Comparison of ENCODE assay signal across 18 cellular contexts in the genomic region with DNA sequence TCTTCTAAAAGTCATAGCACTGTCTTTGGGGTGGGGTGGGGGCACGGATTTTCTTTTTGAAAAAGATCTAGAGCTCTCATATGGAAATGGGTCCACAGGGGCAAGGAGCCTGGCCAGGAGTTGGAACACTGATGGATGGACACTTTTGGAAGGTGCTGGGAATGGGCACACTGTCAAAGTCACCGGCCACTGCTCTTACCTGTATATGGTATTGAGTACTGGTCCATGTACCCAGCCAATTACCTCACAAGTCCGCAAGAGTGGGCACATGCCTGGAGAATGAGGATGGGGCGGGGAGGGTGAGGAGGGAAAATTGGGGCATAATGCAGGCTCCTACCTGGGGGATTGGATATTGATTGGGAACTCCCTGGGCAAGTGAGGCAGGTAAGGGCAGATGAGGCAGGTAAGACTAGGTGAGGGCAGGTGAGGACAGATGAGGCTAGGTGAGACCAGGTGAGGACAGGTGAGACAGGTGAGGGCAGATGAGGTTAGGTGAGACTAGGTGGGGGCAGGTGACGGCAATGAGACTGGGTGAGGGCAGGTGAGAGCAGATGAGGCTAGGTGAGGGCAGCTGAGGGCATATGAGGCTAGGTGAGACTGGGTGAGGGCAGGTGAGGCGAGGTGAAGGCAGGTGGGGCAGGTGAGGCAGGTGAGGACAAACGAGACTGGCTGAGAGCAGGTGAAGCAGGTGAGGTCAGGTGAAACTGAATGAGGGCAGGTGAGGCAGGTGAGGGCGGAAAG.
"Had no signal": no experiment of that assay in that cellular context is flagged by ENCODE, and none has a peak within 500 bp of the region (broad histone marks: within the 10 kb centered on the region; RNA-seq: fewer than 3 reads in every experiment).

No MANE protein-coding gene starts in this region.

- H3K9me3 Mint-ChIP-seq: natural killer cell treated with Interleukin-12 subunit alpha and Interleukin-12 subunit beta and Interleukin-15 and Interleukin-18, amount 100 ng/mL, for 72 hours; stimulated activated naive CD8-positive, alpha-beta T cell treated with anti-CD3 and anti-CD28 coated beads, Interleukin-15, amount 100 ng/mL, for 72 hours had no signal

- H3K36me3 ChIP-seq: adrenal gland, breast epithelium, lower lobe of right lung, suprapubic skin, transverse colon had no signal

- H3K9me3 ChIP-seq: adrenal gland, lower lobe of right lung, suprapubic skin, transverse colon had no signal

- H3K27me3 ChIP-seq: adrenal gland, breast epithelium, suprapubic skin had no signal

- H3K27ac ChIP-seq: adrenal gland, breast epithelium, lower lobe of right lung, suprapubic skin, transverse colon had no signal

- H3K4me3 ChIP-seq: adrenal gland, breast epithelium, lower lobe of right lung, suprapubic skin, transverse colon had no signal

- DNase-seq: activated CD4-positive, alpha-beta T cell treated with anti-CD3 and anti-CD28 coated beads, Interleukin-2, amount 10 ng/mL, durations not matched to agents 24 days and 14 days; activated CD8-positive, alpha-beta memory T cell treated with anti-CD3 and anti-CD28 coated beads, Interleukin-2, amount 50 U/mL, for 48 hours; activated CD8-positive, alpha-beta T cell treated with anti-CD3 and anti-CD28 coated beads, Interleukin-2, amount 10 ng/mL, durations not matched to agents 7 days and 5 days; activated effector memory CD4-positive, alpha-beta T cell treated with anti-CD3 and anti-CD28 coated beads, Interleukin-2, amount 50 U/mL, for 16 hours; activated T-cell treated with anti-CD3 and anti-CD28 coated beads, Interleukin-2, amount 50 U/mL, for 48 hours; adrenal gland; cortex of kidney; erythroblast; lower lobe of right lung; occipital lobe; stimulated activated naive CD8-positive, alpha-beta T cell treated with anti-CD3 and anti-CD28 coated beads, Interleukin-15, amount 100 ng/mL, for 72 hours; T1000; transverse colon had no signal

- H3K4me1 ChIP-seq: adrenal gland, breast epithelium, lower lobe of right lung, suprapubic skin, transverse colon had no signal

- H3K27ac Mint-ChIP-seq: activated CD4-positive, alpha-beta T cell treated with anti-CD3 and anti-CD28 coated beads, Interleukin-2, amount 10 ng/mL, durations not matched to agents 24 days and 14 days; activated CD8-positive, alpha-beta T cell treated with anti-CD3 and anti-CD28 coated beads, Interleukin-2, amount 10 ng/mL, durations not matched to agents 7 days and 5 days; activated naive CD4-positive, alpha-beta T cell treated with anti-CD3 and anti-CD28 coated beads, Interleukin-2, amount 50 U/mL, for 72 hours; progenitor cell of endocrine pancreas had no signal

- H3K27me3 Mint-ChIP-seq: stimulated activated naive CD8-positive, alpha-beta T cell treated with anti-CD3 and anti-CD28 coated beads, Interleukin-15, amount 100 ng/mL, for 72 hours had no signal

- H3K4me1 Mint-ChIP-seq: activated CD4-positive, alpha-beta T cell treated with anti-CD3 and anti-CD28 coated beads, Interleukin-2, amount 10 ng/mL, durations not matched to agents 24 days and 14 days had no signal

- ATAC-seq: activated CD8-positive, alpha-beta T cell treated with anti-CD3 and anti-CD28 coated beads, Interleukin-2, amount 10 ng/mL, durations not matched to agents 7 days and 5 days; activated naive CD4-positive, alpha-beta T cell treated with anti-CD3 and anti-CD28 coated beads, Interleukin-2, amount 50 U/mL, for 72 hours; lower lobe of right lung; natural killer cell treated with Interleukin-12 subunit alpha and Interleukin-12 subunit beta and Interleukin-15 and Interleukin-18, amount 100 ng/mL, for 72 hours; stimulated activated naive CD8-positive, alpha-beta T cell treated with anti-CD3 and anti-CD28 coated beads, Interleukin-15, amount 100 ng/mL, for 72 hours had no signal

- H3K4me3 Mint-ChIP-seq: activated CD4-positive, alpha-beta T cell treated with anti-CD3 and anti-CD28 coated beads, Interleukin-2, amount 10 ng/mL, durations not matched to agents 24 days and 14 days; activated CD8-positive, alpha-beta T cell treated with anti-CD3 and anti-CD28 coated beads, Interleukin-2, amount 10 ng/mL, durations not matched to agents 7 days and 5 days; natural killer cell treated with Interleukin-12 subunit alpha and Interleukin-12 subunit beta and Interleukin-15 and Interleukin-18, amount 100 ng/mL, for 72 hours; stimulated activated naive CD8-positive, alpha-beta T cell treated with anti-CD3 and anti-CD28 coated beads, Interleukin-15, amount 100 ng/mL, for 72 hours had no signal
